ENCODE assay signal across 19 cellular contexts in the genomic region with DNA sequence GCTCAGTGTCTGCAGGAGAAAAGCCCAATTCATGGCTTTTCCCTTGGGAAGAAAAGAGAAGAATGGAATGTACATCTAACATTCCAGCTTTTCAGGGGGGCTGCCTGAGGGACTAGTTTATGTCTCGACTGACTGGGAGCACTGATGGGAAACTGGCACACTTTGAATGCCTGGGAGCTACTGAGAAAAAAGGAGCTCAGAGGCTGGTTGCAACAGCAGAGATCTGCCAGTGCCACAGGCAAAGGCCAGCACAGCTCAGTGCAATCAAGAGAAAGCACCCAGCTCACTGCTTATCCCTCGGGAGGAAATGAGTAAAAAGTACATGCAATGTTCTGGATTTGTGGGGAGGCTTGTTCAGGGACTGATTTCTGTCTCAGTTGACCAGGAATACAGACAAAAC.
"Had no signal": no experiment of that assay in that cellular context is flagged by ENCODE, and none has a peak within 500 bp of the region (broad histone marks: within the 10 kb centered on the region; RNA-seq: fewer than 3 reads in every experiment).

No MANE protein-coding gene starts in this region.

- ATAC-seq: activated T-cell treated with anti-CD3 and anti-CD28 coated beads, Interleukin-2, amount 50 U/mL, for 72 hours; psoas muscle; stimulated activated naive CD8-positive, alpha-beta T cell treated with anti-CD3 and anti-CD28 coated beads, Interleukin-15, Interleukin-2, amounts not matched to agents 100 U/mL and 50 U/mL, for 24 hours had no signal

- H3K4me1 ChIP-seq: breast epithelium, psoas muscle, sigmoid colon, testis had no signal

- H3K36me3 Mint-ChIP-seq: activated naive CD8-positive, alpha-beta T cell treated with anti-CD3 and anti-CD28 coated beads for 36 hours had no signal

- DNase-seq: activated CD4-positive, alpha-beta memory T cell treated with anti-CD3 and anti-CD28 coated beads, Interleukin-2, amount 10 ng/mL, durations not matched to agents 7 days and 5 days; activated CD4-positive, alpha-beta T cell treated with anti-CD3 and anti-CD28 coated beads for 1 hour; activated CD8-positive, alpha-beta memory T cell treated with anti-CD3 and anti-CD28 coated beads, Interleukin-2, amount 50 U/mL, for 4 hours; activated gamma-delta T cell treated with Interleukin-2 at 50 U/mL for 16 hours; activated naive CD8-positive, alpha-beta T cell treated with anti-CD3 and anti-CD28 coated beads for 36 hours; activated T-cell treated with anti-CD3 and anti-CD28 coated beads, Interleukin-2, amount 50 U/mL, for 72 hours; dorsolateral prefrontal cortex; heart right ventricle; left ventricle myocardium inferior; mesenchymal stem cell; psoas muscle; sigmoid colon; stimulated activated CD4-positive, alpha-beta T cell treated with anti-CD3 and anti-CD28 coated beads, Interleukin-4, amount 100 ng/mL, for 1 hour; stimulated activated CD8-positive, alpha-beta memory T cell treated with anti-CD3 and anti-CD28 coated beads, Interleukin-4, amount 100 ng/mL, for 48 hours; stimulated activated naive CD8-positive, alpha-beta T cell treated with anti-CD3 and anti-CD28 coated beads, Interleukin-15, Interleukin-2, amounts not matched to agents 100 U/mL and 50 U/mL, for 24 hours; testis had no signal

- H3K4me3 Mint-ChIP-seq: activated CD4-positive, alpha-beta memory T cell treated with anti-CD3 and anti-CD28 coated beads, Interleukin-2, amount 10 ng/mL, durations not matched to agents 7 days and 5 days; activated naive CD8-positive, alpha-beta T cell treated with anti-CD3 and anti-CD28 coated beads for 36 hours; activated T-cell treated with anti-CD3 and anti-CD28 coated beads, Interleukin-2, amount 50 U/mL, for 72 hours; nephron had no signal

- H3K9me3 ChIP-seq: sigmoid colon, testis had no signal

- H3K4me3 ChIP-seq: breast epithelium, dorsolateral prefrontal cortex, esophagus muscularis mucosa, heart right ventricle, left ventricle myocardium inferior, psoas muscle, sigmoid colon, testis had no signal

- H3K36me3 ChIP-seq: breast epithelium, esophagus muscularis mucosa, heart right ventricle, left ventricle myocardium inferior, sigmoid colon had no signal

- H3K27ac ChIP-seq: breast epithelium, esophagus muscularis mucosa, heart right ventricle, left ventricle myocardium inferior, psoas muscle, sigmoid colon, testis had no signal

- H3K27ac Mint-ChIP-seq: activated CD4-positive, alpha-beta memory T cell treated with anti-CD3 and anti-CD28 coated beads, Interleukin-2, amount 10 ng/mL, durations not matched to agents 7 days and 5 days; activated naive CD8-positive, alpha-beta T cell treated with anti-CD3 and anti-CD28 coated beads for 36 hours; activated T-cell treated with anti-CD3 and anti-CD28 coated beads, Interleukin-2, amount 50 U/mL, for 72 hours; nephron had no signal

- H3K4me1 Mint-ChIP-seq: activated CD4-positive, alpha-beta memory T cell treated with anti-CD3 and anti-CD28 coated beads, Interleukin-2, amount 10 ng/mL, durations not matched to agents 7 days and 5 days; activated naive CD8-positive, alpha-beta T cell treated with anti-CD3 and anti-CD28 coated beads for 36 hours; nephron had no signal

- H3K27me3 ChIP-seq: breast epithelium, dorsolateral prefrontal cortex, esophagus muscularis mucosa, heart right ventricle, sigmoid colon, testis had no signal
